Comparison of ENCODE assay signal across 21 cellular contexts in the genomic region with DNA sequence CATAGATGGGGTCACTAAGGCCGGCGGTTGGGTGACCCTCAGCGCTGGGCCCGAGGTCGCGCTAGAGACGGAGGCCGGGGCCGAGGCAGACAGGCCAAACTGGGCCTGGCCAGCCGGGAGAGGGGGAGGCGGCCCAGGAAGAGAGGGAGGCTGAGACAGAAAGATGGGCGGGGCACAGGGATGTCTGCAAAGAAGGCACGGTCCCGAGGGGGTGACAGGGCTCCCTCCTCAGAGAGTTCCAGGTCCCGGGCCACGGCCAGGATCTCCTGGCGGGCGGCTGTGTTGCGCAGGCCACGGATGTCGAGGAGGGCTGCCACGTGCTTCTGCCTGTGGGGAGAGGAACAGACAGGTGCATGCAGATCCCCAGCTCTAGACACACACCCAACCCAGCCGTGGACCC. TPM values are rescaled to one million over a fixed set of nuclear protein-coding genes. Genes with fewer than 3 reads are reported as not detected.
A peak's percentile ranks its signal among the peaks of the same experiment; 100 is the strongest.
DNase-seq lines count a peak whose midpoint lies in the region; ATAC-seq, FAIRE-seq and TF ChIP-seq lines count a peak whose summit lies in the region.
"Had no signal": no experiment of that assay in that cellular context is flagged by ENCODE, and none has a peak within 500 bp of the region (broad histone marks: within the 10 kb centered on the region; RNA-seq: fewer than 3 reads in every experiment).

No MANE protein-coding gene starts in this region.

- peak overlapping the region; percentile 34 for H4K91ac ChIP-seq in mesenchymal stem cell (ENCODE audit: low read length)

- H3K14ac ChIP-seq in mesenchymal stem cell (ENCODE audit: low read length in 2 of 2), result no peak overlapping the region

- H3K4me2 ChIP-seq in K562 (ENCODE audit: insufficient read depth, low read length), result no peak overlapping the region
- H3K4me2 ChIP-seq in mesenchymal stem cell (ENCODE audit: low read length, poor library complexity, severe bottlenecking), result no peak overlapping the region

- no peak overlapping the region for H3K18ac ChIP-seq in mesenchymal stem cell (ENCODE audit: low read depth in 1 of 2, low read length in 2 of 2)

- no peak overlapping the region for H2BK15ac ChIP-seq in mesenchymal stem cell (ENCODE audit: low read depth, poor library complexity, severe bottlenecking)

- peak overlapping the region; percentile 31 for H3K27ac Mint-ChIP-seq in T-helper 1 cell treated with Interleukin-12 subunit alpha and Interleukin-12 subunit beta and Interleukin-4 antibody, amounts not matched to agents 30 μg/mL and 1 μg/mL, for 36 hours
- H3K27ac Mint-ChIP-seq: CD14-positive monocyte had no signal

- H2BK12ac ChIP-seq in mesenchymal stem cell (ENCODE audit: low read length in 2 of 2), result peak overlapping the region in 1 of 2 experiments; percentile 29

- no peak overlapping the region for H3K23ac ChIP-seq in mesenchymal stem cell (ENCODE audit: low read length in 2 of 2)

- H3K9me3 ChIP-seq in K562 (replicated peaks; ENCODE audit: control insufficient read depth, insufficient read depth, low read depth, low read length), result no peaks in the 10 kb centered on the region
- H3K9me3 ChIP-seq in mesenchymal stem cell (ENCODE audit: control insufficient read depth, low read length), result no peaks in the 10 kb centered on the region
- H3K9me3 ChIP-seq in stomach, result no peaks in the 10 kb centered on the region
- H3K9me3 ChIP-seq: HAP-1 had no signal

- ATAC-seq in K562 (no peak; the same call in 1 of the 3 replicates), GM18520 (IDR thresholded peaks at IDR 0.05; ENCODE audit: unreplicated experiment) (no peak)
- ATAC-seq: PC-3 had no signal

- FAIRE-seq in K562 (lab: Jason Lieb, UNC), result no peak

- H3K4ac ChIP-seq in mesenchymal stem cell (ENCODE audit: low read depth in 1 of 2, low read length in 2 of 2), result no peak overlapping the region

- H3K9me3 Mint-ChIP-seq in T-helper 1 cell treated with Interleukin-12 subunit alpha and Interleukin-12 subunit beta and Interleukin-4 antibody, amounts not matched to agents 30 μg/mL and 1 μg/mL, for 36 hours, result no peaks in the 10 kb centered on the region

- H2BK5ac ChIP-seq in mesenchymal stem cell (ENCODE audit: low read depth, low read length, poor library complexity, severe bottlenecking), result no peak overlapping the region

- CTCF ChIA-PET in K562 (lab: Yijun Ruan, JAX; ENCODE audit: low intra/inter-chr PET ratio), result interaction anchor here (0.7 kb wide), 1 partner anchor 1294 kb away, joined by 5 read pairs; no protein-coding TSS in a partner anchor

- WGBS in K562 (ENCODE audit: insufficient coverage, low coverage, missing lambda C conversion rate), result 67% methylated on average over 13 of the region's 23 CpGs
- WGBS in mesenchymal stem cell, result 81% methylated on average over 23 of the region's 23 CpGs
- WGBS in stomach, 5 donors, result 65 to 83% (median 79%) methylated on average over 17 to 23 of the region's 23 CpGs

- H4K8ac ChIP-seq in mesenchymal stem cell (ENCODE audit: low read length), result no peak overlapping the region

- TF ChIP-seq EP300 in K562 (IDR thresholded peaks at IDR 0.05; ENCODE audit: low read length) (no peak), stomach (IDR thresholded peaks at IDR 0.05) (no peak)

- H3K79me1 ChIP-seq in mesenchymal stem cell (replicated peaks; ENCODE audit: low read length, poor library complexity, severe bottlenecking), result no peaks in the 10 kb centered on the region

- no TSS peak for BruUV-seq in K562 (replicated peaks; lab: Mats Ljungman, UMichigan)

- H3K4me1 ChIP-seq in K562 (replicated peaks in 1 of 2; ENCODE audit: control insufficient read depth in 2 of 2, insufficient read depth in 2 of 2, low read length in 2 of 2), result peaks cover 0 to 25% of the 10 kb centered on the region in 2 experiments; a peak in 2 of 5 replicates
- peaks cover 21% of the 10 kb centered on the region for H3K4me1 ChIP-seq in mesenchymal stem cell (ENCODE audit: control insufficient read depth, insufficient read depth, low read depth, low read length)
- H3K4me1 ChIP-seq in stomach, result peaks cover 3 to 45% (median 30%) of the 10 kb centered on the region in 4 donors

- H3K79me2 ChIP-seq in K562 (ENCODE audit: control insufficient read depth, insufficient read depth, low read length), result no peaks in the 10 kb centered on the region

- no peak overlapping the region for H3K27ac ChIP-seq in K562 (ENCODE audit: extremely low read depth, low read depth, low read length)
- no peak overlapping the region for H3K27ac ChIP-seq in mesenchymal stem cell (ENCODE audit: low read length, poor library complexity, severe bottlenecking)
- H3K27ac ChIP-seq in stomach, result peak overlapping the region in 4 of 5 donors; percentile 10 to 66 (median 56)

- H3K27me3 ChIP-seq in K562 (ENCODE audit: control insufficient read depth in 2 of 2, insufficient read depth in 2 of 2, low read length in 2 of 2), result no peaks in the 10 kb centered on the region
- peaks cover 36 to 52% of the 10 kb centered on the region in 2 experiments for H3K27me3 ChIP-seq in mesenchymal stem cell (ENCODE audit: control insufficient read depth in 1 of 2, insufficient read depth in 1 of 2, low read length in 2 of 2)
- H3K27me3 ChIP-seq in stomach, result peaks cover 0 to 50% (median 12%) of the 10 kb centered on the region in 3 donors

- H3K4me3 Mint-ChIP-seq in T-helper 1 cell treated with Interleukin-12 subunit alpha and Interleukin-12 subunit beta and Interleukin-4 antibody, amounts not matched to agents 30 μg/mL and 1 μg/mL, for 36 hours, result no peak overlapping the region

- H3K4me1 Mint-ChIP-seq in T-helper 1 cell treated with Interleukin-12 subunit alpha and Interleukin-12 subunit beta and Interleukin-4 antibody, amounts not matched to agents 30 μg/mL and 1 μg/mL, for 36 hours (ENCODE audit: low read depth), result peaks cover 7% of the 10 kb centered on the region

- no peak for TF ChIP-seq POLR2A in K562 (conservative IDR thresholded peaks at IDR 0.05)
- TF ChIP-seq POLR2A in stomach (IDR thresholded peaks at IDR 0.05), result no peak

- no peaks in the 10 kb centered on the region for H3K9me1 ChIP-seq in K562 (ENCODE audit: control insufficient read depth, insufficient read depth, low read length)

- H2AFZ ChIP-seq in K562 (ENCODE audit: low read depth, low read length) (no peak overlapping the region), mesenchymal stem cell (ENCODE audit: low read depth, low read length) (no peak overlapping the region)

- H3K9ac ChIP-seq in K562 (ENCODE audit: insufficient read depth in 1 of 2, low read depth in 2 of 2, low read length in 2 of 2) (peak overlapping the region in 1 of 2 experiments; percentile 52; a peak in 1 of 4 replicates), mesenchymal stem cell (ENCODE audit: low read length) (no peak overlapping the region)

- in situ Hi-C loops in K562 (cut with MboI), result no loop called here

- H3K4me3 ChIP-seq in K562 (no peak overlapping the region), mesenchymal stem cell (ENCODE audit: insufficient read depth in 1 of 2, low read depth in 1 of 2, low read length in 2 of 2) (no peak overlapping the region), stomach (no peak overlapping the region)
- H3K4me3 ChIP-seq: HAP-1 had no signal

- H3K36me3 Mint-ChIP-seq in T-helper 1 cell treated with Interleukin-12 subunit alpha and Interleukin-12 subunit beta and Interleukin-4 antibody, amounts not matched to agents 30 μg/mL and 1 μg/mL, for 36 hours (ENCODE audit: low read depth), result no peaks in the 10 kb centered on the region

- H4K20me1 ChIP-seq in K562 (replicated peaks; ENCODE audit: control insufficient read depth, insufficient read depth, low read length), result no peaks in the 10 kb centered on the region

- no peak overlapping the region for H2AK5ac ChIP-seq in mesenchymal stem cell (ENCODE audit: low read length, severe bottlenecking)

- H2BK120ac ChIP-seq in mesenchymal stem cell (ENCODE audit: low read depth, low read length), result no peak overlapping the region

- intact Hi-C loops in K562 (cut with micrococcal nuclease), result no loop called here
- intact Hi-C loops in stomach (cut with DNase I; ENCODE audit: low total_unique reads), result no loop called here

- no peaks in the 10 kb centered on the region for H3K36me3 ChIP-seq in K562 (ENCODE audit: control insufficient read depth, insufficient read depth, low read length)
- peaks cover 0 to 4% of the 10 kb centered on the region in 2 experiments for H3K36me3 ChIP-seq in mesenchymal stem cell (ENCODE audit: control insufficient read depth in 1 of 2, insufficient read depth in 2 of 2, low read depth in 1 of 2, low read length in 2 of 2)
- no peaks in the 10 kb centered on the region for H3K36me3 ChIP-seq in stomach
- H3K36me3 ChIP-seq: HAP-1 had no signal

- no peak for TF ChIP-seq RAD21 in K562 (CRISPR knock-in tag; conservative IDR thresholded peaks at IDR 0.05 in 1 of 2, IDR thresholded peaks at IDR 0.05 in 1 of 2)

- POLR2A ChIA-PET in K562 (lab: Yijun Ruan, JAX), result no interaction called here

- peaks cover 50% of the 10 kb centered on the region for H3K27me3 Mint-ChIP-seq in T-helper 1 cell treated with Interleukin-12 subunit alpha and Interleukin-12 subunit beta and Interleukin-4 antibody, amounts not matched to agents 30 μg/mL and 1 μg/mL, for 36 hours (ENCODE audit: low read depth)

- TF ChIP-seq CTCF in K562 (IDR thresholded peaks at IDR 0.05 in 2 of 3, conservative IDR thresholded peaks at IDR 0.05 in 1 of 3; ENCODE audit: insufficient read depth in 2 of 3, low read depth in 1 of 3, low read length in 3 of 3), result no peak
- TF ChIP-seq CTCF in stomach (IDR thresholded peaks at IDR 0.05), result no peak

- DNase-seq in T-helper 1 cell, result no peak
- peak in 2 of 4 experiments; percentile 38 to 52 for DNase-seq in K562 (ENCODE audit: extremely low read depth in 1 of 4, low spot score in 3 of 4)
- no peak for DNase-seq in mesenchymal stem cell
- DNase-seq in stomach, result no peak
- DNase-seq in NCI-H2029 treated with DMSO at 0.1 percent for 48 hours (lab: John Stamatoyannopoulos, UW), result no peak
- DNase-seq in foreskin melanocyte, result no peak
- DNase-seq: 8988T, DMS79 treated with DMSO at 0.1 percent for 48 hours, NCI-H1417 treated with DMSO at 0.1 percent for 48 hours, NCI-H187 treated with DMSO at 0.1 percent for 48 hours, NCI-H226, NCI-H524, PC-3, RPMI8226 had no signal

RNA-seq across cellular contexts. Expression of gene EXOC3L2, which starts 32.2 kb away (rescaled TPM):
- total RNA-seq in K562 (2011; cell fraction: chromatin; rRNA removed; ENCODE audit: low replicate concordance), result 2.7 and 12.8 TPM in 2 replicates
- 14.5 and 16.8 TPM in 2 replicates for total RNA-seq in K562 (2011; cell fraction: nucleolus; rRNA removed)
- 5.2 and 5.7 TPM in 2 replicates for total RNA-seq in K562 (2011; cell fraction: nucleoplasm; rRNA removed)
- total RNA-seq in K562 (2014; rRNA removed), result 12.3 and 13.3 TPM in 2 replicates
- total RNA-seq in K562 (2014; rRNA removed; fragmentation: Illumina TruSeq; extraction: Trizol), result 0.96 and 1.3 TPM in 2 replicates
- 2.0 and 2.1 TPM in 2 replicates for total RNA-seq in K562 (2015; rRNA removed; fragmentation: Illumina TruSeq; extraction: Trizol)
- total RNA-seq in K562 (2021), result 15.5 and 19.0 TPM in 2 replicates
- 3.1 and 6.0 TPM in 2 replicates for polyA plus RNA-seq in K562 (2011; rRNA removed)
- 4.1 and 21.2 TPM in 2 replicates for polyA plus RNA-seq in K562 (2011; cell fraction: cytosol; rRNA removed)
- polyA plus RNA-seq in K562 (2011; cell fraction: nucleus; rRNA removed), result 7.5 and 31.6 TPM in 2 replicates
- 14.4 and 19.7 TPM in 2 replicates for polyA plus RNA-seq in K562 (2012)
- 2.4 and 7.8 TPM in 2 replicates for polyA plus RNA-seq in K562 (2014; fragmentation: Illumina TruSeq; extraction: Trizol)
- polyA plus RNA-seq in K562 (2014; fragmentation: Nextera tagmentation; extraction: Ambion mirVana), result under 1 TPM; 0.31 to 0.34 TPM
- polyA plus RNA-seq in K562 (2014; rRNA removed), result 6.1 and 6.7 TPM in 2 replicates
- 0.96 and 2.0 TPM in 2 replicates for polyA minus RNA-seq in K562 (2011; rRNA and poly(A)+ RNA removed)
- polyA minus RNA-seq in K562 (2011; cell fraction: cytosol; rRNA and poly(A)+ RNA removed), result 10.7 and 11.2 TPM in 2 replicates
- 4.7 and 8.8 TPM in 2 replicates for polyA minus RNA-seq in K562 (2011; cell fraction: nucleus; rRNA and poly(A)+ RNA removed)
- polyA plus RNA-seq in mesenchymal stem cell (2013, experiment 1 of 2), result 0.52 TPM
- polyA plus RNA-seq in mesenchymal stem cell (2013, experiment 2 of 2), result 0.47 TPM
- total RNA-seq in stomach, result 10 to 100 TPM in 1 of 5 donors, 1 to 10 TPM in 1, under 1 TPM in 2, not detected in 1; 0.72 to 20.6 (median 1.0) TPM
- polyA plus RNA-seq in stomach, result 1 to 10 TPM; 1.1 to 2.9 (median 1.9) TPM
- total RNA-seq: HT-29, M059J, PC-3 had no signal
- polyA plus RNA-seq: AG04450, CD14-positive monocyte had no signal

RNA-seq across cellular contexts. Expression of gene BLOC1S3, which starts 34.4 kb away (rescaled TPM):
- 10.9 and 22.2 TPM in 2 replicates for total RNA-seq in K562 (2011; cell fraction: chromatin; rRNA removed; ENCODE audit: low replicate concordance)
- total RNA-seq in K562 (2011; cell fraction: nucleolus; rRNA removed), result 17.1 and 20.5 TPM in 2 replicates
- 16.6 and 18.9 TPM in 2 replicates for total RNA-seq in K562 (2011; cell fraction: nucleoplasm; rRNA removed)
- total RNA-seq in K562 (2014; rRNA removed) (5.2 and 9.8 TPM in 2 replicates), K562 (2014; rRNA removed; fragmentation: Illumina TruSeq; extraction: Trizol) (3.3 and 3.9 TPM in 2 replicates), K562 (2015; rRNA removed; fragmentation: Illumina TruSeq; extraction: Trizol) (4.3 and 4.4 TPM in 2 replicates), K562 (2021) (17.1 and 20.2 TPM in 2 replicates), stomach (10 to 100 TPM in 2 of 5 donors, 1 to 10 TPM in 3; 3.1 to 71.0 (median 8.3) TPM)
- polyA plus RNA-seq in K562 (2011; rRNA removed) (6.2 and 11.4 TPM in 2 replicates), K562 (2014; fragmentation: Illumina TruSeq; extraction: Trizol) (10.3 and 11.1 TPM in 2 replicates), K562 (2014; fragmentation: Nextera tagmentation; extraction: Ambion mirVana) (10 to 100 TPM; 12.4 to 16.1 TPM), K562 (2014; rRNA removed) (7.6 and 10.4 TPM in 2 replicates), stomach (1 to 10 TPM; 3.5 to 7.5 (median 4.3) TPM)
- polyA plus RNA-seq in K562 (2011; cell fraction: cytosol; rRNA removed), result 12.4 and 13.2 TPM in 2 replicates
- polyA plus RNA-seq in K562 (2011; cell fraction: nucleus; rRNA removed), result 9.9 and 10.0 TPM in 2 replicates
- 10.1 and 12.7 TPM in 2 replicates for polyA plus RNA-seq in K562 (2012)
- 6.1 and 9.3 TPM in 2 replicates for polyA minus RNA-seq in K562 (2011; rRNA and poly(A)+ RNA removed)
- polyA minus RNA-seq in K562 (2011; cell fraction: cytosol; rRNA and poly(A)+ RNA removed), result 6.8 and 9.4 TPM in 2 replicates
- 4.2 and 7.1 TPM in 2 replicates for polyA minus RNA-seq in K562 (2011; cell fraction: nucleus; rRNA and poly(A)+ RNA removed)
- polyA plus RNA-seq in mesenchymal stem cell (2013, experiment 1 of 2), result 12.5 TPM
- 12.4 TPM for polyA plus RNA-seq in mesenchymal stem cell (2013, experiment 2 of 2)

RNA-seq across cellular contexts. Expression of gene TRAPPC6A, which starts 35.0 kb away (rescaled TPM):
- total RNA-seq in K562 (2011; cell fraction: chromatin; rRNA removed; ENCODE audit: low replicate concordance), result 3.4 and 9.5 TPM in 2 replicates
- 12.4 and 13.0 TPM in 2 replicates for total RNA-seq in K562 (2011; cell fraction: nucleolus; rRNA removed)
- 5.6 and 7.4 TPM in 2 replicates for total RNA-seq in K562 (2011; cell fraction: nucleoplasm; rRNA removed)
- 16.6 and 18.8 TPM in 2 replicates for total RNA-seq in K562 (2014; rRNA removed)
- total RNA-seq in K562 (2014; rRNA removed; fragmentation: Illumina TruSeq; extraction: Trizol), result 1.5 and 2.7 TPM in 2 replicates
- total RNA-seq in K562 (2015; rRNA removed; fragmentation: Illumina TruSeq; extraction: Trizol), result 9.5 and 11.6 TPM in 2 replicates
- 17.8 and 20.2 TPM in 2 replicates for total RNA-seq in K562 (2021)
- polyA plus RNA-seq in K562 (2011; rRNA removed), result 22.4 and 35.8 TPM in 2 replicates
- 69.0 and 84.4 TPM in 2 replicates for polyA plus RNA-seq in K562 (2011; cell fraction: cytosol; rRNA removed)
- 28.2 and 34.8 TPM in 2 replicates for polyA plus RNA-seq in K562 (2011; cell fraction: nucleus; rRNA removed)
- 27.4 and 76.0 TPM in 2 replicates for polyA plus RNA-seq in K562 (2012)
- 5.0 and 14.3 TPM in 2 replicates for polyA plus RNA-seq in K562 (2014; fragmentation: Illumina TruSeq; extraction: Trizol)
- polyA plus RNA-seq in K562 (2014; fragmentation: Nextera tagmentation; extraction: Ambion mirVana), result 1 to 10 TPM in 1 of 2 experiments, under 1 TPM in 1; 0.82 to 7.7 TPM
- polyA plus RNA-seq in K562 (2014; rRNA removed), result 23.6 and 28.2 TPM in 2 replicates
- 2.7 and 4.5 TPM in 2 replicates for polyA minus RNA-seq in K562 (2011; rRNA and poly(A)+ RNA removed)
- polyA minus RNA-seq in K562 (2011; cell fraction: cytosol; rRNA and poly(A)+ RNA removed), result 5.6 and 15.6 TPM in 2 replicates
- polyA minus RNA-seq in K562 (2011; cell fraction: nucleus; rRNA and poly(A)+ RNA removed), result 4.2 and 5.3 TPM in 2 replicates
- 10.9 TPM for polyA plus RNA-seq in mesenchymal stem cell (2013, experiment 1 of 2)
- 10.7 TPM for polyA plus RNA-seq in mesenchymal stem cell (2013, experiment 2 of 2)
- total RNA-seq in stomach, result 10 to 100 TPM in 3 of 5 donors, 1 to 10 TPM in 1, not detected in 1; 8.7 to 40.7 (median 27.8) TPM
- polyA plus RNA-seq in stomach, result 10 to 100 TPM; 53.5 to 59.4 (median 58.1) TPM

RNA-seq across cellular contexts. Expression of gene MARK4, which starts 38.0 kb away (rescaled TPM):
- total RNA-seq in K562 (2011; cell fraction: chromatin; rRNA removed; ENCODE audit: low replicate concordance), result 37.2 and 76.7 TPM in 2 replicates
- 24.3 TPM in 2 replicates for total RNA-seq in K562 (2011; cell fraction: nucleolus; rRNA removed)
- 26.7 and 28.1 TPM in 2 replicates for total RNA-seq in K562 (2011; cell fraction: nucleoplasm; rRNA removed)
- total RNA-seq in K562 (2014; rRNA removed), result 7.9 and 8.6 TPM in 2 replicates
- 6.7 and 6.8 TPM in 2 replicates for total RNA-seq in K562 (2014; rRNA removed; fragmentation: Illumina TruSeq; extraction: Trizol)
- 4.2 and 5.2 TPM in 2 replicates for total RNA-seq in K562 (2015; rRNA removed; fragmentation: Illumina TruSeq; extraction: Trizol)
- total RNA-seq in K562 (2021), result 24.8 and 29.4 TPM in 2 replicates
- polyA plus RNA-seq in K562 (2011; rRNA removed), result 9.5 and 11.1 TPM in 2 replicates
- polyA plus RNA-seq in K562 (2011; cell fraction: cytosol; rRNA removed), result 4.4 and 6.2 TPM in 2 replicates
- polyA plus RNA-seq in K562 (2011; cell fraction: nucleus; rRNA removed), result 9.6 and 10.2 TPM in 2 replicates
- 15.2 and 27.5 TPM in 2 replicates for polyA plus RNA-seq in K562 (2012)
- polyA plus RNA-seq in K562 (2014; fragmentation: Illumina TruSeq; extraction: Trizol), result 18.4 and 24.5 TPM in 2 replicates
- polyA plus RNA-seq in K562 (2014; fragmentation: Nextera tagmentation; extraction: Ambion mirVana), result under 1 TPM; 0.52 to 0.96 TPM
- 7.4 and 12.7 TPM in 2 replicates for polyA plus RNA-seq in K562 (2014; rRNA removed)
- polyA minus RNA-seq in K562 (2011; rRNA and poly(A)+ RNA removed), result 16.3 and 17.7 TPM in 2 replicates
- 11.7 and 21.8 TPM in 2 replicates for polyA minus RNA-seq in K562 (2011; cell fraction: cytosol; rRNA and poly(A)+ RNA removed)
- 5.0 and 5.4 TPM in 2 replicates for polyA minus RNA-seq in K562 (2011; cell fraction: nucleus; rRNA and poly(A)+ RNA removed)
- 36.1 TPM for polyA plus RNA-seq in mesenchymal stem cell (2013, experiment 1 of 2)
- 35.6 TPM for polyA plus RNA-seq in mesenchymal stem cell (2013, experiment 2 of 2)
- total RNA-seq in stomach, result 100 to 1,000 TPM in 1 of 5 donors, 10 to 100 TPM in 3, 1 to 10 TPM in 1; 8.8 to 120 (median 21.8) TPM
- 10 to 100 TPM; 12.6 to 16.2 (median 14.6) TPM for polyA plus RNA-seq in stomach

RNA-seq across cellular contexts. Expression of gene NKPD1, which starts 52.2 kb away (rescaled TPM):
- total RNA-seq in K562 (2011; cell fraction: chromatin; rRNA removed; ENCODE audit: low replicate concordance), result 0.30 TPM in 1 of 2 replicates, not detected in the other
- total RNA-seq in K562 (2011; cell fraction: nucleolus; rRNA removed), result 0.17 and 0.79 TPM in 2 replicates
- total RNA-seq in K562 (2011; cell fraction: nucleoplasm; rRNA removed), result 0.15 TPM in 2 replicates
- total RNA-seq in K562 (2014; rRNA removed) (0.09 TPM in 1 of 2 replicates, not detected in the other), K562 (2014; rRNA removed; fragmentation: Illumina TruSeq; extraction: Trizol) (not detected in 2 replicates), K562 (2015; rRNA removed; fragmentation: Illumina TruSeq; extraction: Trizol) (not detected in 2 replicates), K562 (2021) (0.04 TPM in 2 replicates), stomach (not detected)
- polyA plus RNA-seq in K562 (2011; rRNA removed) (0.01 TPM in 1 of 2 replicates, not detected in the other), K562 (2014; fragmentation: Illumina TruSeq; extraction: Trizol) (0.03 TPM in 1 of 2 replicates, not detected in the other), K562 (2014; fragmentation: Nextera tagmentation; extraction: Ambion mirVana) (not detected), K562 (2014; rRNA removed) (0.04 and 0.07 TPM in 2 replicates), stomach (under 1 TPM in 1 of 3 donors, not detected in 2; 0.20 TPM)
- 0.03 and 0.13 TPM in 2 replicates for polyA plus RNA-seq in K562 (2011; cell fraction: cytosol; rRNA removed)
- polyA plus RNA-seq in K562 (2011; cell fraction: nucleus; rRNA removed), result 0.11 and 0.20 TPM in 2 replicates
- 0.03 and 0.26 TPM in 2 replicates for polyA plus RNA-seq in K562 (2012)
- not detected in 2 replicates for polyA minus RNA-seq in K562 (2011; rRNA and poly(A)+ RNA removed)
- polyA minus RNA-seq in K562 (2011; cell fraction: cytosol; rRNA and poly(A)+ RNA removed), result not detected in 2 replicates
- 0.11 and 0.13 TPM in 2 replicates for polyA minus RNA-seq in K562 (2011; cell fraction: nucleus; rRNA and poly(A)+ RNA removed)
- 0.01 TPM for polyA plus RNA-seq in mesenchymal stem cell (2013, experiment 1 of 2)
- 0.01 TPM for polyA plus RNA-seq in mesenchymal stem cell (2013, experiment 2 of 2)
- total RNA-seq: M059J had no signal
- polyA plus RNA-seq: CD14-positive monocyte had no signal

Comparison
In these comparisons a context has a peak if more than half of its experiments do, and no peak if none do; other contexts are left out.
1. H3K27ac ChIP-seq: peak in stomach (4 of 5); none in K562 (single experiment) and mesenchymal stem cell (single experiment).